Comparison of ENCODE assay signal across 29 cellular contexts in the genomic region with DNA sequence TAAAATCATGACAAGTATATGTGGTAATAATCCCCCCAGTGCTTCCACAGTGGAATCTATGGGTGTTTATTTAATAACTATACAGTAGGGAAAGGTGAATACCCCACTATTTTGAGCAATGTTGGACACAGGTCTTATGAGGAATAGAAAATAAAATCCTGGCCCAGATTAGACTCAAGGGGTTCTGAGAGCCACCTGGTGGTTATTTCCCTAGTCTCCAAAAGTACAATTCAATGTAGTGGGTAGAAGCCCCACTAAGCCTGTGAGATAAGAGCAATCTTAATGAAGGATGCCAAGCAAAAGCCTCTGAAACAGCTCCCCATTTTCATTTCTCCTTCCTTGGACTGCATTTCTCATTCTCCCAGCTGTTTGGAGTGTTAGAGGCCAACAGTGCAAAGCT.
"Had no signal": no experiment of that assay in that cellular context is flagged by ENCODE, and none has a peak within 500 bp of the region (broad histone marks: within the 10 kb centered on the region; RNA-seq: fewer than 3 reads in every experiment).

No MANE protein-coding gene starts in this region.

- H3K9me3 ChIP-seq: gastrocnemius medialis, psoas muscle, sigmoid colon had no signal

- H3K4me1 ChIP-seq: gastrocnemius medialis, parathyroid adenoma, psoas muscle, sigmoid colon had no signal

- H3K4me3 ChIP-seq: gastrocnemius medialis, hepatocyte, lung, neural progenitor cell, psoas muscle, sigmoid colon had no signal

- H3K27me3 ChIP-seq: gastrocnemius medialis, hepatocyte, neural progenitor cell, sigmoid colon had no signal

- H3K27ac ChIP-seq: epithelial cell of prostate, gastrocnemius medialis, hepatocyte, neural progenitor cell, parathyroid adenoma, psoas muscle, sigmoid colon, VCaP had no signal

- ATAC-seq: activated CD4-positive, CD25-positive, alpha-beta regulatory T cell treated with anti-CD3 and anti-CD28 coated beads, Interleukin-2, amount 50 U/mL, for 24 hours; activated naive CD8-positive, alpha-beta T cell treated with anti-CD3 and anti-CD28 coated beads, Interleukin-2, amount 50 U/mL, for 24 hours; gastrocnemius medialis; left colon; natural killer cell; psoas muscle; stimulated activated memory B cell treated with anti-CD40 and anti-IgM and Interleukin-4, amounts not matched to agents 10 μg/mL and 1 μg/mL and 100 μg/mL, for 72 hours; stimulated activated naive CD8-positive, alpha-beta T cell treated with anti-CD3 and anti-CD28 coated beads, Interleukin-15, amount 100 ng/mL, for 72 hours had no signal

- DNase-seq: activated CD4-positive, alpha-beta T cell treated with anti-CD3 and anti-CD28 coated beads for 48 hours; activated CD4-positive, alpha-beta T cell treated with anti-CD3 and anti-CD28 coated beads, Interleukin-2, amount 50 U/mL, for 48 hours; activated CD8-positive, alpha-beta memory T cell treated with anti-CD3 and anti-CD28 coated beads, Interleukin-2, amount 50 U/mL, for 48 hours; activated naive CD8-positive, alpha-beta T cell treated with anti-CD3 and anti-CD28 coated beads, Interleukin-2, amount 50 U/mL, for 24 hours; activated T-cell treated with anti-CD3 and anti-CD28 coated beads, Interleukin-2, amount 50 U/mL, for 24 hours; amygdala; central memory CD4-positive, alpha-beta T cell; gastrocnemius medialis; glutamatergic neuron; islet precursor cell; left colon; natural killer cell; occipital lobe; psoas muscle; sigmoid colon; small intestine; stimulated activated CD4-positive, alpha-beta T cell treated with anti-CD3 and anti-CD28 coated beads, Interleukin-4, amount 100 ng/mL, for 4 hours; stimulated activated CD8-positive, alpha-beta memory T cell treated with anti-CD3 and anti-CD28 coated beads, Interleukin-4, amount 100 ng/mL, for 48 hours; stimulated activated naive CD8-positive, alpha-beta T cell treated with anti-CD3 and anti-CD28 coated beads, Interleukin-15, amount 100 ng/mL, for 72 hours; substantia nigra; T-helper 9 cell had no signal

- H3K36me3 ChIP-seq: gastrocnemius medialis, neural progenitor cell, sigmoid colon had no signal
